ENCODE assay signal across 13 cellular contexts in the genomic region with DNA sequence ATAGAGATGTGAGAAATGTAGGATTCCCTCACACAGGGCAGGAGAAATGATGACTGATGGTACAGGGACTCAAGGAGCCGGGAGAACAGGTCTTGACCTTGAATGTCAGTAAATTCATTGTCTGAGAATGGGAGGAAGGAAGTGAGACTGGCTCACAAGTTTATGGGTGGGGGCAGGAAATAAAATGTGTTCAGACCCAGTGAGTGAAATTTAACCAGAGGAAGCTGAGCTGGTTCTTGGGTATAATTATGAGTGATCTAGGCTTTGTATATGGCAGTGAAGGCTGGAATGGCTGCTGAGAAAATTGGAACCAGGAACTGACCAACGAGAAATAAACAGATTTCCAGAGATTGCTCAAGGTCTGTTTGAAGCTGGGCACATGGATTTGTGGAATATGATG. TPM values are rescaled to one million over a fixed set of nuclear protein-coding genes. Genes with fewer than 3 reads are reported as not detected.
DNase-seq lines count a peak whose midpoint lies in the region; ATAC-seq and TF ChIP-seq lines count a peak whose summit lies in the region.
"Had no signal": no experiment of that assay in that cellular context is flagged by ENCODE, and none has a peak within 500 bp of the region (broad histone marks: within the 10 kb centered on the region; RNA-seq: fewer than 3 reads in every experiment).

No MANE protein-coding gene starts in this region.

- H3K36me3 Mint-ChIP-seq in activated CD4-positive, alpha-beta T cell treated with anti-CD3 and anti-CD28 coated beads, Interleukin-2, amount 10 ng/mL, durations not matched to agents 7 days and 5 days (ENCODE audit: low read depth), result no peaks in the 10 kb centered on the region

- H3K4me3 ChIP-seq in fibroblast of mammary gland (ENCODE audit: control insufficient read depth, low read depth, low read length), result no peak overlapping the region
- H3K4me3 ChIP-seq in osteoblast (ENCODE audit: insufficient read depth, low read length), result no peak overlapping the region

- H3K4me1 ChIP-seq in osteoblast (ENCODE audit: insufficient read depth, low read length), result peaks cover 34% of the 10 kb centered on the region

- H2AFZ ChIP-seq in osteoblast (ENCODE audit: low read length), result peak overlapping the region; percentile 50

- no peaks in the 10 kb centered on the region for H3K27me3 ChIP-seq in osteoblast (ENCODE audit: insufficient read depth, low read length)

- no peak overlapping the region for H3K4me3 Mint-ChIP-seq in activated CD4-positive, alpha-beta T cell treated with anti-CD3 and anti-CD28 coated beads, Interleukin-2, amount 10 ng/mL, durations not matched to agents 7 days and 5 days

- no peaks in the 10 kb centered on the region for H4K20me1 ChIP-seq in osteoblast (ENCODE audit: insufficient read depth, low read length)

- POLR2A ChIA-PET in activated CD4-positive, alpha-beta T cell treated with anti-CD3 and anti-CD28 coated beads, Interleukin-2, amount 10 ng/mL, durations not matched to agents 7 days and 5 days (lab: Charles Lee), result no interaction called here

- H3K9me3 Mint-ChIP-seq in activated CD4-positive, alpha-beta T cell treated with anti-CD3 and anti-CD28 coated beads, Interleukin-2, amount 10 ng/mL, durations not matched to agents 7 days and 5 days, result peaks cover 3% of the 10 kb centered on the region

- TF ChIP-seq CTCF in fibroblast of mammary gland (conservative IDR thresholded peaks at IDR 0.05; ENCODE audit: control insufficient read depth, insufficient read depth, low read depth, low read length), result no peak
- no peak for TF ChIP-seq CTCF in osteoblast (IDR thresholded peaks at IDR 0.05; ENCODE audit: extremely low read depth, low read depth, low read length)

- no peaks in the 10 kb centered on the region for H3K9me3 ChIP-seq in osteoblast (ENCODE audit: low read depth, low read length)

- no peaks in the 10 kb centered on the region for H3K36me3 ChIP-seq in osteoblast (ENCODE audit: insufficient read depth, low read length)

- CTCF ChIA-PET in activated CD4-positive, alpha-beta T cell treated with anti-CD3 and anti-CD28 coated beads, Interleukin-2, amount 10 ng/mL, durations not matched to agents 7 days and 5 days (lab: Charles Lee), result interaction anchor here (0.6 kb wide), 1 partner anchor 168 kb away, joined by 3 read pairs; no protein-coding TSS in a partner anchor

- DNase-seq in GF-D8 (lab: John Stamatoyannopoulos, UW) (peak; percentile 56), NOMO-1 treated with dmso at 0.1 percent for 144 hours (lab: John Stamatoyannopoulos, UW; ENCODE audit: unreplicated experiment) (peak; percentile 8), fibroblast of mammary gland (ENCODE audit: low read depth) (peak; percentile 47), osteoblast (ENCODE audit: insufficient read length, low spot score, missing footprints) (peak; percentile 61), T1000 (lab: John Stamatoyannopoulos, UW) (no peak)
- DNase-seq in activated CD4-positive, alpha-beta T cell treated with anti-CD3 and anti-CD28 coated beads, Interleukin-2, amount 10 ng/mL, durations not matched to agents 7 days and 5 days, result no peak
- DNase-seq: activated T-cell treated with anti-CD3 and anti-CD28 coated beads for 4 hours, NCI-H2081 had no signal

- H3K79me2 ChIP-seq in osteoblast (ENCODE audit: insufficient read depth, low read length), result no peaks in the 10 kb centered on the region

- H3K27ac ChIP-seq in osteoblast (ENCODE audit: low read depth, low read length), result no peak overlapping the region
- H3K27ac ChIP-seq: HL-60 had no signal

- ATAC-seq in GM21367 (IDR thresholded peaks at IDR 0.05; ENCODE audit: unreplicated experiment), result no peak
- no peak for ATAC-seq in HG03095 (IDR thresholded peaks at IDR 0.05; ENCODE audit: unreplicated experiment)

- no peak overlapping the region for H3K4me2 ChIP-seq in osteoblast (ENCODE audit: insufficient read depth, low read length)

- no peak overlapping the region for H3K27ac Mint-ChIP-seq in activated CD4-positive, alpha-beta T cell treated with anti-CD3 and anti-CD28 coated beads, Interleukin-2, amount 10 ng/mL, durations not matched to agents 7 days and 5 days

- peaks cover 13% of the 10 kb centered on the region for H3K4me1 Mint-ChIP-seq in activated CD4-positive, alpha-beta T cell treated with anti-CD3 and anti-CD28 coated beads, Interleukin-2, amount 10 ng/mL, durations not matched to agents 7 days and 5 days

- peaks cover 2% of the 10 kb centered on the region for H3K27me3 Mint-ChIP-seq in activated CD4-positive, alpha-beta T cell treated with anti-CD3 and anti-CD28 coated beads, Interleukin-2, amount 10 ng/mL, durations not matched to agents 7 days and 5 days

RNA-seq across cellular contexts. Expression of a gene that starts 6.3 kb away (rescaled TPM):
- total RNA-seq in osteoblast, result not detected in 2 replicates
- total RNA-seq in activated CD4-positive, alpha-beta T cell treated with anti-CD3 and anti-CD28 coated beads, Interleukin-2, amount 10 ng/mL, durations not matched to agents 7 days and 5 days, result not detected
- total RNA-seq: H4, SK-MEL-5 had no signal

RNA-seq across cellular contexts. Expression of a gene that starts 36.7 kb away (rescaled TPM):
- total RNA-seq in osteoblast, result 50.1 and 53.6 TPM in 2 replicates
- total RNA-seq in activated CD4-positive, alpha-beta T cell treated with anti-CD3 and anti-CD28 coated beads, Interleukin-2, amount 10 ng/mL, durations not matched to agents 7 days and 5 days, result 1 to 10 TPM; 1.9 TPM

Comparison
In these comparisons a context has a peak if more than half of its experiments do, and no peak if none do; other contexts are left out.
1. DNase-seq: peak in GF-D8 (single experiment), NOMO-1 treated with dmso at 0.1 percent for 144 hours (single experiment), fibroblast of mammary gland (single experiment) and osteoblast (single experiment); none in activated CD4-positive, alpha-beta T cell treated with anti-CD3 and anti-CD28 coated beads, Interleukin-2, amount 10 ng/mL, durations not matched to agents 7 days and 5 days (single experiment) and T1000 (single experiment).
2. RNA of a gene that starts 36.7 kb away (total RNA-seq): 50.1 to 53.6 TPM in osteoblast; 1.9 TPM in activated CD4-positive, alpha-beta T cell treated with anti-CD3 and anti-CD28 coated beads, Interleukin-2, amount 10 ng/mL, durations not matched to agents 7 days and 5 days; every median in the first group is over 10 times any median in the second.